Comparison of ENCODE assay signal across 15 cellular contexts in genomic region chr15:68265086-68265485, GRCh38. TPM values are rescaled to one million over a fixed set of nuclear protein-coding genes. Genes with fewer than 3 reads are reported as not detected.
DNase-seq lines count a peak whose midpoint lies in the region; ATAC-seq, FAIRE-seq and TF ChIP-seq lines count a peak whose summit lies in the region.
"Had no signal": no experiment of that assay in that cellular context is flagged by ENCODE, and none has a peak within 500 bp of the region (broad histone marks: within the 10 kb centered on the region; RNA-seq: fewer than 3 reads in every experiment).

No MANE protein-coding gene starts in this region.

- no peak overlapping the region for H3K23ac ChIP-seq in IMR-90 (ENCODE audit: low read depth, low read length)

- no peak overlapping the region for H2AFZ ChIP-seq in IMR-90 (replicated peaks; ENCODE audit: low read length, poor library complexity)

- WGBS in IMR-90 (ENCODE audit: extremely low coverage in 2 of 2, insufficient read length in 1 of 2), 2 experiments, result no CpG with 5 or more reads among the region's 4 CpGs
- WGBS in suprapubic skin, result 52% methylated on average over 4 of the region's 4 CpGs

- CTCF ChIA-PET in IMR-90 (lab: Yijun Ruan, JAX), result interaction anchor here (1.6 kb wide), 1 partner anchor 10 kb away, joined by 3 read pairs; no protein-coding TSS in a partner anchor

- no peak overlapping the region for H2AK9ac ChIP-seq in IMR-90 (replicated peaks; ENCODE audit: low read depth, low read length, poor library complexity)

- no peak overlapping the region for H2BK15ac ChIP-seq in IMR-90 (ENCODE audit: low read depth, low read length)

- no peaks in the 10 kb centered on the region for H3K79me1 ChIP-seq in IMR-90 (ENCODE audit: low read depth in 1 of 2, low read length in 2 of 2)

- POLR2A ChIA-PET in IMR-90 (lab: Charles Lee; ENCODE audit: unreplicated experiment), result no interaction called here

- FAIRE-seq in endometrium (lab: Jason Lieb, UNC), result peak; percentile 8
- FAIRE-seq: A204.1, GM19239 had no signal

- DNase-seq in IMR-90 (no peak), foreskin keratinocyte (peak in 1 of 2 donors; percentile 18), suprapubic skin (ENCODE audit: low spot score in 2 of 2) (no peak), upper lobe of right lung (no peak), sciatic nerve (ENCODE audit: low spot score) (no peak)
- DNase-seq: C1 segment of cervical spinal cord; CD4-positive, alpha-beta T cell; EL; GDM1; HCEC 1CT; HFFc6 had no signal

- H3K56ac ChIP-seq in IMR-90 (ENCODE audit: extremely low read depth, insufficient read depth, low read length), result no peak overlapping the region

- no peak overlapping the region for H2BK120ac ChIP-seq in IMR-90 (ENCODE audit: low read depth, low read length)

- ATAC-seq in IMR-90 (ENCODE audit: low read depth) (no peak), foreskin keratinocyte (no peak), upper lobe of right lung (no peak), HG02970 (IDR thresholded peaks at IDR 0.05; ENCODE audit: low FRiP score, unreplicated experiment) (no peak), sciatic nerve (no peak)

- TF ChIP-seq EP300 in suprapubic skin (IDR thresholded peaks at IDR 0.05), result no peak

- no TSS peak for BruUV-seq in IMR-90 (replicated peaks; lab: Mats Ljungman, UMichigan)

- H3K9ac ChIP-seq in IMR-90 (ENCODE audit: low read depth, low read length), result no peak overlapping the region

- no peak overlapping the region for H3K18ac ChIP-seq in IMR-90 (ENCODE audit: low read depth, low read length)

- TF ChIP-seq POLR2A in IMR-90 (IDR thresholded peaks at IDR 0.05; ENCODE audit: low read depth, low read length), result no peak
- TF ChIP-seq POLR2A in suprapubic skin (IDR thresholded peaks at IDR 0.05), result no peak

- H3K4me2 ChIP-seq in IMR-90 (ENCODE audit: low read depth, low read length), result no peak overlapping the region

- H4K20me1 ChIP-seq in IMR-90 (ENCODE audit: insufficient read depth, low read length), result no peaks in the 10 kb centered on the region

- H4K5ac ChIP-seq in IMR-90 (ENCODE audit: low read depth, low read length), result no peak overlapping the region

- H3K4ac ChIP-seq in IMR-90 (ENCODE audit: low read depth, low read length), result no peak overlapping the region

- intact Hi-C loops in IMR-90 (cut with micrococcal nuclease), result no loop called here
- intact Hi-C loops in upper lobe of right lung (cut with DNase I), result no loop called here
- intact Hi-C loops in sciatic nerve (cut with DNase I), result no loop called here

- H4K91ac ChIP-seq in IMR-90 (ENCODE audit: insufficient read depth, low read depth, low read length), result no peak overlapping the region

- TF ChIP-seq CTCF in IMR-90 (conservative IDR thresholded peaks at IDR 0.05; ENCODE audit: low read depth, low read length), result no peak
- no peak for TF ChIP-seq CTCF in foreskin keratinocyte (conservative IDR thresholded peaks at IDR 0.05)
- TF ChIP-seq CTCF in suprapubic skin (IDR thresholded peaks at IDR 0.05), result no peak
- no peak for TF ChIP-seq CTCF in upper lobe of right lung (IDR thresholded peaks at IDR 0.05)

- H3K4me1 ChIP-seq in IMR-90 (ENCODE audit: control insufficient read depth, insufficient read depth, low read length) (peaks cover 2% of the 10 kb centered on the region; the same call in 1 of the 2 replicates), foreskin keratinocyte (peaks cover 33% of the 10 kb centered on the region), suprapubic skin (peaks cover 34% of the 10 kb centered on the region), upper lobe of right lung (no peaks in the 10 kb centered on the region)

- dilution Hi-C loops in IMR-90 (cut with HindIII; ENCODE audit: low sequenced_read_pairs, unreplicated experiment), result no loop called here

- no peaks in the 10 kb centered on the region for H3K9me1 ChIP-seq in IMR-90 (ENCODE audit: insufficient read depth, low read length)

- H3K9me3 ChIP-seq in IMR-90 (ENCODE audit: control insufficient read depth, insufficient read depth, low read length) (no peaks in the 10 kb centered on the region), suprapubic skin (no peaks in the 10 kb centered on the region), upper lobe of right lung (no peaks in the 10 kb centered on the region)

- no peak overlapping the region for H2AK5ac ChIP-seq in IMR-90 (ENCODE audit: low read depth, low read length)

- H3K36me3 ChIP-seq in IMR-90 (ENCODE audit: control insufficient read depth, insufficient read depth, low read length), result no peaks in the 10 kb centered on the region
- no peaks in the 10 kb centered on the region for H3K36me3 ChIP-seq in suprapubic skin
- no peaks in the 10 kb centered on the region for H3K36me3 ChIP-seq in upper lobe of right lung

- H3K27ac ChIP-seq in IMR-90 (ENCODE audit: insufficient read depth, low read length), result no peak overlapping the region
- H3K27ac ChIP-seq in foreskin keratinocyte, result peak overlapping the region; percentile 77
- H3K27ac ChIP-seq in suprapubic skin, result peak overlapping the region; percentile 24
- H3K27ac ChIP-seq in upper lobe of right lung, result no peak overlapping the region

- TF ChIP-seq RAD21 in IMR-90 (IDR thresholded peaks at IDR 0.05; ENCODE audit: low read length), result no peak

- no peak overlapping the region for H3K4me3 ChIP-seq in IMR-90 (ENCODE audit: insufficient read depth, low read depth, low read length)
- H3K4me3 ChIP-seq in suprapubic skin, result no peak overlapping the region
- no peak overlapping the region for H3K4me3 ChIP-seq in upper lobe of right lung

- H2BK5ac ChIP-seq in IMR-90 (ENCODE audit: low read depth, low read length, poor library complexity, severe bottlenecking), result no peak overlapping the region

- no peak overlapping the region for H2BK20ac ChIP-seq in IMR-90 (ENCODE audit: low read depth, low read length)

- H4K8ac ChIP-seq in IMR-90 (ENCODE audit: low read depth in 2 of 2, low read length in 2 of 2), result no peak overlapping the region

- in situ Hi-C loops in IMR-90 (cut with MboI; ENCODE audit: low sequenced_read_pairs), result no loop called here

- H3K27me3 ChIP-seq in IMR-90 (ENCODE audit: control insufficient read depth, insufficient read depth, low read length), result 0 out of 2 replicates have a peak, but pooled peaks cover 1% of the 10 kb centered on the region
- H3K27me3 ChIP-seq in foreskin keratinocyte, result no peaks in the 10 kb centered on the region
- H3K27me3 ChIP-seq in suprapubic skin, result no peaks in the 10 kb centered on the region
- peaks cover 11% of the 10 kb centered on the region for H3K27me3 ChIP-seq in upper lobe of right lung

- no peak overlapping the region for H3K14ac ChIP-seq in IMR-90 (replicated peaks; ENCODE audit: low read depth, low read length)

TF ChIP-seq in IMR-90, 13 proteins besides CTCF, POLR2A, EP300 and RAD21 (continues in another document):
- TF ChIP-seq MXI1 (IDR thresholded peaks at IDR 0.05; ENCODE audit: borderline replicate concordance, low read depth, low read length) (no peak), FOS (IDR thresholded peaks at IDR 0.05; ENCODE audit: low read depth, low read length) (no peak), CEBPB (IDR thresholded peaks at IDR 0.05; ENCODE audit: low read depth, low read length) (0 out of 2 replicates have a peak, but pooled peaks have one; percentile 18), MAZ (IDR thresholded peaks at IDR 0.05; ENCODE audit: borderline replicate concordance, low read depth, low read length) (no peak), RFX5 (IDR thresholded peaks at IDR 0.05; ENCODE audit: low read depth, low read length) (no peak), NFE2L2 (IDR thresholded peaks at IDR 0.05; ENCODE audit: low read depth, low read length) (no peak), MAFK (IDR thresholded peaks at IDR 0.05; ENCODE audit: low read depth, low read length) (0 out of 2 replicates have a peak, but pooled peaks have one; percentile 1), ELK1 (IDR thresholded peaks at IDR 0.05; ENCODE audit: borderline replicate concordance, low read depth, low read length) (no peak)

RNA-seq across cellular contexts. Expression of gene FEM1B, which starts 12.5 kb away (rescaled TPM):
- total RNA-seq in IMR-90 (2012; rRNA removed), result 47.2 and 51.4 TPM in 2 replicates
- 16.2 and 16.9 TPM in 2 replicates for polyA plus RNA-seq in IMR-90 (2012; rRNA removed)
- polyA plus RNA-seq in IMR-90 (2012; cell fraction: cytosol; rRNA removed), result 3.0 and 4.1 TPM in 2 replicates
- 3.5 and 17.2 TPM in 2 replicates for polyA plus RNA-seq in IMR-90 (2012; cell fraction: nucleus; rRNA removed; ENCODE audit: low replicate concordance)
- total RNA-seq in foreskin keratinocyte, result 42.6 and 44.5 TPM in 2 replicates
- polyA plus RNA-seq in foreskin keratinocyte, result 7.9 and 9.0 TPM in 2 replicates
- 10 to 100 TPM; 56.3 to 89.6 (median 63.8) TPM for total RNA-seq in suprapubic skin
- 42.3 TPM for total RNA-seq in upper lobe of right lung
- 58.0 TPM for total RNA-seq in sciatic nerve

RNA-seq across cellular contexts. Expression of gene CLN6, which starts 35.6 kb away (rescaled TPM):
- total RNA-seq in IMR-90 (2012; rRNA removed), result 5.3 and 6.5 TPM in 2 replicates
- polyA plus RNA-seq in IMR-90 (2012; rRNA removed), result 31.9 and 33.8 TPM in 2 replicates
- polyA plus RNA-seq in IMR-90 (2012; cell fraction: cytosol; rRNA removed), result 7.8 and 31.2 TPM in 2 replicates
- polyA plus RNA-seq in IMR-90 (2012; cell fraction: nucleus; rRNA removed; ENCODE audit: low replicate concordance), result 26.1 and 47.2 TPM in 2 replicates
- total RNA-seq in foreskin keratinocyte, result 27.5 and 29.8 TPM in 2 replicates
- 35.9 and 36.5 TPM in 2 replicates for polyA plus RNA-seq in foreskin keratinocyte
- total RNA-seq in suprapubic skin, result 10 to 100 TPM; 20.3 to 38.1 (median 27.9) TPM
- total RNA-seq in upper lobe of right lung, result 31.5 TPM
- 15.0 TPM for total RNA-seq in sciatic nerve

RNA-seq across cellular contexts. Expression of gene CALML4, which starts 60.0 kb away (rescaled TPM):
- total RNA-seq in IMR-90 (2012; rRNA removed), result 0.36 and 0.56 TPM in 2 replicates
- polyA plus RNA-seq in IMR-90 (2012; rRNA removed), result 0.89 and 1.3 TPM in 2 replicates
- polyA plus RNA-seq in IMR-90 (2012; cell fraction: cytosol; rRNA removed), result 0.25 and 0.43 TPM in 2 replicates
- 2.5 and 7.9 TPM in 2 replicates for polyA plus RNA-seq in IMR-90 (2012; cell fraction: nucleus; rRNA removed; ENCODE audit: low replicate concordance)
- total RNA-seq in foreskin keratinocyte, result 4.3 and 4.4 TPM in 2 replicates
- 5.5 and 8.1 TPM in 2 replicates for polyA plus RNA-seq in foreskin keratinocyte
- 10 to 100 TPM in 1 of 4 donors, 1 to 10 TPM in 3; 2.4 to 13.6 (median 4.8) TPM for total RNA-seq in suprapubic skin
- total RNA-seq in upper lobe of right lung, result 4.5 TPM
- 12.8 TPM for total RNA-seq in sciatic nerve

Comparison
In these comparisons a context has a peak if more than half of its experiments do, and no peak if none do; other contexts are left out.
1. H3K27ac ChIP-seq: peak in foreskin keratinocyte (single experiment) and suprapubic skin (single experiment); none in IMR-90 (single experiment) and upper lobe of right lung (single experiment).